Comparison of ENCODE assay signal across 10 cellular contexts in the genomic region with DNA sequence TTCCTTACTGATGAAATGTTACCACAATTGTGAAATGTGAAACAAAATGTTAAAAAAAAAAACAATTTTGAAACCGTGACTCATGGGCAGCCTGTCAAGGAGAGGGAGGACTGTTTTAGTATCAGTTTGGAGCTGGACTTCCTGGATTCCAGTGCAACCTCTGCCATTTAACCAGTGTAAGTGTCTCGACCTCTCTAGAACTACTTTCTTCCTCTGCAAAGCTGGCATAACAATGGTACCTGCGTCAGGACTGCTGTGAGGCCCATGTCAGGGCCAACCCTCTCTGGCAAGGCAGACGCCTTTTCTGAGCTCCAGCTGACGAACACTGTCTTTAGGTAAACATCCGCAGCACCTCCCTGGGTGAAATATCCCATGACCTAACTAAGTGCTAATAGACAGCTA. TPM values are rescaled to one million over a fixed set of nuclear protein-coding genes. Genes with fewer than 3 reads are reported as not detected.
A peak's percentile ranks its signal among the peaks of the same experiment; 100 is the strongest.
DNase-seq lines count a peak whose midpoint lies in the region; ATAC-seq and TF ChIP-seq lines count a peak whose summit lies in the region.
"Had no signal": no experiment of that assay in that cellular context is flagged by ENCODE, and none has a peak within 500 bp of the region (broad histone marks: within the 10 kb centered on the region; RNA-seq: fewer than 3 reads in every experiment).

No MANE protein-coding gene starts in this region.

- H3K27me3 Mint-ChIP-seq in osteocyte (ENCODE audit: unreplicated experiment) = no peaks in the 10 kb centered on the region

- intact Hi-C loops in dorsolateral prefrontal cortex (cut with DNase I) = no loop called here

- peak overlapping the region; percentile 94 for H3K27ac Mint-ChIP-seq in osteocyte (ENCODE audit: unreplicated experiment)

- H3K27me3 ChIP-seq in dorsolateral prefrontal cortex = no peaks in the 10 kb centered on the region

- H3K4me1 Mint-ChIP-seq in osteocyte (ENCODE audit: unreplicated experiment) = peaks cover 43% of the 10 kb centered on the region

- TF ChIP-seq CTCF in dorsolateral prefrontal cortex (IDR thresholded peaks at IDR 0.05 in 54 of 56, conservative IDR thresholded peaks at IDR 0.05 in 2 of 56; ENCODE audit: low read depth in 1 of 56, partially characterized antibody in 56 of 56) (no peak), osteocyte (IDR thresholded peaks at IDR 0.05) (no peak)

- H3K4me3 Mint-ChIP-seq in osteocyte (ENCODE audit: unreplicated experiment) = peak overlapping the region; percentile 41

- ATAC-seq in GM18861 (IDR thresholded peaks at IDR 0.05; ENCODE audit: unreplicated experiment) (no peak), HG02840 (IDR thresholded peaks at IDR 0.05; ENCODE audit: low FRiP score, unreplicated experiment) (no peak)

- peak overlapping the region in 44 of 59 donors; percentile 4 to 84 (median 53) for H3K27ac ChIP-seq in dorsolateral prefrontal cortex

- no peak overlapping the region for H3K4me3 ChIP-seq in dorsolateral prefrontal cortex

- no peaks in the 10 kb centered on the region for H3K9me3 Mint-ChIP-seq in osteocyte (ENCODE audit: unreplicated experiment)

- H3K36me3 Mint-ChIP-seq in osteocyte (ENCODE audit: unreplicated experiment) = peaks cover 12% of the 10 kb centered on the region

- DNase-seq in AG20443 (ENCODE audit: low spot score) (peak; percentile 83), NCI-H774 (lab: John Stamatoyannopoulos, UW) (peak; percentile 62), dorsolateral prefrontal cortex (no peak), osteocyte (ENCODE audit: extremely low spot score, unreplicated experiment) (no peak), SKM-1 treated with dmso at 0.1 percent for 144 hours (lab: John Stamatoyannopoulos, UW; ENCODE audit: unreplicated experiment) (no peak), HK-2 (ENCODE audit: unreplicated experiment) (no peak)
- DNase-seq: cerebellar nuclear complex; stimulated activated CD4-positive, alpha-beta T cell treated with anti-CD3 and anti-CD28 coated beads, Interleukin-1b, Interleukin-23, amount 100 ng/mL, for 48 hours had no signal

RNA-seq across cellular contexts. Expression of gene URB1, which starts 20.9 kb away (rescaled TPM):
- 10 to 100 TPM; 16.2 to 31.0 (median 22.1) TPM for total RNA-seq in dorsolateral prefrontal cortex
- total RNA-seq in osteocyte = 15.4 and 17.3 TPM in 2 replicates

RNA-seq across cellular contexts. Expression of gene EVA1C, which starts 40.6 kb away (rescaled TPM):
- total RNA-seq in dorsolateral prefrontal cortex = 10 to 100 TPM; 15.9 to 52.5 (median 27.2) TPM
- 3.0 and 3.2 TPM in 2 replicates for total RNA-seq in osteocyte

Comparison
In these comparisons a context has a peak if more than half of its experiments do, and no peak if none do; other contexts are left out.
1. DNase-seq: peak in AG20443 (single experiment) and NCI-H774 (single experiment); none in dorsolateral prefrontal cortex (0 of 10), osteocyte (single experiment), SKM-1 treated with dmso at 0.1 percent for 144 hours (single experiment) and HK-2 (single experiment).